8 cellular contexts compared by ENCODE assay signal in genomic region chr2:237471457-237472186, GRCh38. TPM values are rescaled to one million over a fixed set of nuclear protein-coding genes. Genes with fewer than 3 reads are reported as not detected.
DNase-seq lines count a peak whose midpoint lies in the region; ATAC-seq and TF ChIP-seq lines count a peak whose summit lies in the region.

No MANE protein-coding gene starts in this region.

- peak; percentile 61 for TF ChIP-seq CTCF in glutamatergic neuron (IDR thresholded peaks at IDR 0.05; ENCODE audit: partially characterized antibody, unreplicated experiment)

- H3K27ac Mint-ChIP-seq in activated CD8-positive, alpha-beta memory T cell treated with anti-CD3 and anti-CD28 coated beads, Interleukin-2, amount 10 ng/mL, durations not matched to agents 7 days and 5 days: no peak overlapping the region
- no peak overlapping the region for H3K27ac Mint-ChIP-seq in glutamatergic neuron (ENCODE audit: unreplicated experiment)

- DNase-seq in NCI-H345 (lab: John Stamatoyannopoulos, UW): peak; percentile 17
- DNase-seq in NCI-H345 treated with DMSO at 0.1 percent for 48 hours (lab: John Stamatoyannopoulos, UW; ENCODE audit: unreplicated experiment): no peak
- DNase-seq in LoVo (ENCODE audit: low spot score): peak; percentile 25
- peak; percentile 57 for DNase-seq in activated CD8-positive, alpha-beta memory T cell treated with anti-CD3 and anti-CD28 coated beads, Interleukin-2, amount 10 ng/mL, durations not matched to agents 7 days and 5 days
- peak; percentile 74 for DNase-seq in glutamatergic neuron
- peak; percentile 60 for DNase-seq in stimulated activated CD4-positive, alpha-beta T cell treated with anti-CD3 and anti-CD28 coated beads, Interleukin-15, amount 100 ng/mL, for 24 hours
- no peak for DNase-seq in NK-92 treated with Interleukin-12 subunit alpha and Interleukin-12 subunit beta, amount 100 ng/mL, for 24 hours (lab: John Stamatoyannopoulos, UW)

- no peak overlapping the region for H3K4me3 Mint-ChIP-seq in activated CD8-positive, alpha-beta memory T cell treated with anti-CD3 and anti-CD28 coated beads, Interleukin-2, amount 10 ng/mL, durations not matched to agents 7 days and 5 days
- no peak overlapping the region for H3K4me3 Mint-ChIP-seq in glutamatergic neuron (ENCODE audit: unreplicated experiment)

- CTCF ChIA-PET in activated CD8-positive, alpha-beta memory T cell treated with anti-CD3 and anti-CD28 coated beads, Interleukin-2, amount 10 ng/mL, durations not matched to agents 7 days and 5 days (lab: Charles Lee): interaction anchor here (1.0 to 5.2 kb wide), 3 partner anchors 42 to 317 kb away, joined by 3 to 36 read pairs (median 6); no protein-coding TSS in a partner anchor

- H3K27me3 Mint-ChIP-seq in activated CD8-positive, alpha-beta memory T cell treated with anti-CD3 and anti-CD28 coated beads, Interleukin-2, amount 10 ng/mL, durations not matched to agents 7 days and 5 days: peaks cover 11% of the 10 kb centered on the region
- H3K27me3 Mint-ChIP-seq in glutamatergic neuron (ENCODE audit: unreplicated experiment): peaks cover 1% of the 10 kb centered on the region

- H3K9me3 Mint-ChIP-seq in activated CD8-positive, alpha-beta memory T cell treated with anti-CD3 and anti-CD28 coated beads, Interleukin-2, amount 10 ng/mL, durations not matched to agents 7 days and 5 days (ENCODE audit: low read depth): no peaks in the 10 kb centered on the region
- H3K9me3 Mint-ChIP-seq in glutamatergic neuron (ENCODE audit: unreplicated experiment): peaks cover 9% of the 10 kb centered on the region

- H3K36me3 Mint-ChIP-seq in activated CD8-positive, alpha-beta memory T cell treated with anti-CD3 and anti-CD28 coated beads, Interleukin-2, amount 10 ng/mL, durations not matched to agents 7 days and 5 days: no peaks in the 10 kb centered on the region
- no peaks in the 10 kb centered on the region for H3K36me3 Mint-ChIP-seq in glutamatergic neuron (ENCODE audit: unreplicated experiment)

- peaks cover 8% of the 10 kb centered on the region for H3K4me1 Mint-ChIP-seq in activated CD8-positive, alpha-beta memory T cell treated with anti-CD3 and anti-CD28 coated beads, Interleukin-2, amount 10 ng/mL, durations not matched to agents 7 days and 5 days
- no peaks in the 10 kb centered on the region for H3K4me1 Mint-ChIP-seq in glutamatergic neuron (ENCODE audit: low read depth, unreplicated experiment)

- no peak for ATAC-seq in activated CD8-positive, alpha-beta memory T cell treated with anti-CD3 and anti-CD28 coated beads, Interleukin-2, amount 10 ng/mL, durations not matched to agents 7 days and 5 days
- no peak for ATAC-seq in GM21529 (IDR thresholded peaks at IDR 0.05; ENCODE audit: unreplicated experiment)

RNA-seq across cellular contexts. Expression of gene MLPH, which starts 15.4 kb away (rescaled TPM):
- total RNA-seq in activated CD8-positive, alpha-beta memory T cell treated with anti-CD3 and anti-CD28 coated beads, Interleukin-2, amount 10 ng/mL, durations not matched to agents 7 days and 5 days: not detected
- total RNA-seq in glutamatergic neuron (ENCODE audit: unreplicated experiment): 4.3 TPM

RNA-seq across cellular contexts. Expression of gene COL6A3, which starts 57.7 kb away (rescaled TPM):
- 1 to 10 TPM in 1 of 2 experiments, under 1 TPM in 1; 0.53 to 1.5 TPM for total RNA-seq in activated CD8-positive, alpha-beta memory T cell treated with anti-CD3 and anti-CD28 coated beads, Interleukin-2, amount 10 ng/mL, durations not matched to agents 7 days and 5 days
- 0.07 TPM for total RNA-seq in glutamatergic neuron (ENCODE audit: unreplicated experiment)

Comparison
In these comparisons a context has a peak if more than half of its experiments do, and no peak if none do; other contexts are left out.
1. DNase-seq: peak in NCI-H345 (single experiment), LoVo (single experiment), activated CD8-positive, alpha-beta memory T cell treated with anti-CD3 and anti-CD28 coated beads, Interleukin-2, amount 10 ng/mL, durations not matched to agents 7 days and 5 days (single experiment), glutamatergic neuron (single experiment) and stimulated activated CD4-positive, alpha-beta T cell treated with anti-CD3 and anti-CD28 coated beads, Interleukin-15, amount 100 ng/mL, for 24 hours (single experiment); none in NCI-H345 treated with DMSO at 0.1 percent for 48 hours (single experiment) and NK-92 treated with Interleukin-12 subunit alpha and Interleukin-12 subunit beta, amount 100 ng/mL, for 24 hours (single experiment).